ENCODE assay signal across 17 cellular contexts in the genomic region with DNA sequence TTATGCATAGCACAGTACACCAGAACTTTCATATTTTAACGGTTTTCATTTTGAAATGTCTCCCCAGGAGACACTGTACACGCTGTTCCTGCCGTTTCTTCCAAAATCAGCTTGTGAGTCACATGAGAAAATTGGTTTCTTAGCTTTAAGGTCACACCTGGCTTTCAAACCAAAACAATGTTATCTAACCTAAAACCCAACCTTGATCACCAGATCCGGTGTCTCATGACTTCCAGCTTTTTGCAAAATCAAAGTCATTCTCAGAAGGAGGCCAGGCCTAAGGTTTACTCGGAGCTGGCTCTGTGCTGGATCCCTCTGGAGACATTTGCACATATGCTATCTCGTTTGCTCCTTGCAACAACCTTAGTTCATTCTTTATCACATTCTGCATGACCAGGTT.
DNase-seq lines count a peak whose midpoint lies in the region; ATAC-seq and TF ChIP-seq lines count a peak whose summit lies in the region.
"Had no signal": no experiment of that assay in that cellular context is flagged by ENCODE, and none has a peak within 500 bp of the region (broad histone marks: within the 10 kb centered on the region; RNA-seq: fewer than 3 reads in every experiment).

No MANE protein-coding gene starts in this region.

- POLR2A ChIA-PET in activated CD4-positive, alpha-beta memory T cell treated with anti-CD3 and anti-CD28 coated beads, Interleukin-2, amount 10 ng/mL, durations not matched to agents 7 days and 5 days (lab: Charles Lee): no interaction called here

- no peaks in the 10 kb centered on the region for H3K9me3 ChIP-seq in adipocyte (ENCODE audit: control insufficient read depth, low read length)
- H3K9me3 ChIP-seq: ovary, testis had no signal

- no peaks in the 10 kb centered on the region for H3K4me1 Mint-ChIP-seq in stimulated activated effector memory CD8-positive, alpha-beta T cell treated with anti-CD3 and anti-CD28 coated beads, Interleukin-12 subunit alpha, Interleukin-12 subunit beta, amount 100 ng/mL, for 72 hours
- H3K4me1 Mint-ChIP-seq in activated CD4-positive, alpha-beta memory T cell treated with anti-CD3 and anti-CD28 coated beads, Interleukin-2, amount 10 ng/mL, durations not matched to agents 7 days and 5 days: no peaks in the 10 kb centered on the region
- H3K4me1 Mint-ChIP-seq: activated CD4-positive, alpha-beta T cell treated with anti-CD3 and anti-CD28 coated beads, Interleukin-2, amount 10 ng/mL, durations not matched to agents 7 days and 5 days had no signal

- H3K36me3 ChIP-seq in adipocyte (ENCODE audit: control insufficient read depth, insufficient read depth, low read length, severe bottlenecking) (no peaks in the 10 kb centered on the region), brain microvascular endothelial cell (replicated peaks) (no peaks in the 10 kb centered on the region)
- H3K36me3 ChIP-seq: ovary had no signal

- H3K9ac ChIP-seq in adipocyte (ENCODE audit: low read length): no peak overlapping the region

- H3K4me1 ChIP-seq in adipocyte (ENCODE audit: control insufficient read depth, insufficient read depth, low read length): peaks cover 25% of the 10 kb centered on the region

- H3K9me3 Mint-ChIP-seq in stimulated activated effector memory CD8-positive, alpha-beta T cell treated with anti-CD3 and anti-CD28 coated beads, Interleukin-12 subunit alpha, Interleukin-12 subunit beta, amount 100 ng/mL, for 72 hours: no peaks in the 10 kb centered on the region
- no peaks in the 10 kb centered on the region for H3K9me3 Mint-ChIP-seq in activated CD4-positive, alpha-beta memory T cell treated with anti-CD3 and anti-CD28 coated beads, Interleukin-2, amount 10 ng/mL, durations not matched to agents 7 days and 5 days
- H3K9me3 Mint-ChIP-seq: activated CD4-positive, alpha-beta T cell treated with anti-CD3 and anti-CD28 coated beads, Interleukin-2, amount 10 ng/mL, durations not matched to agents 7 days and 5 days; effector memory CD8-positive, alpha-beta T cell had no signal

- TF ChIP-seq CTCF in brain microvascular endothelial cell (IDR thresholded peaks at IDR 0.05; ENCODE audit: low read depth, low read length, missing control alignments): no peak
- no peak for TF ChIP-seq CTCF in GM20000 (IDR thresholded peaks at IDR 0.05; ENCODE audit: extremely low read depth, missing control alignments)

- DNase-seq in adipocyte (ENCODE audit: low read depth) (no peak), brain microvascular endothelial cell (peak; percentile 22), iris pigment epithelial cell (ENCODE audit: low read depth) (peak; percentile 91), NCI-H510A treated with DMSO at 0.1 percent for 48 hours (lab: John Stamatoyannopoulos, UW) (no peak), GM20000 (ENCODE audit: low spot score) (no peak)
- DNase-seq in stimulated activated effector memory CD8-positive, alpha-beta T cell treated with anti-CD3 and anti-CD28 coated beads, Interleukin-12 subunit alpha, Interleukin-12 subunit beta, amount 100 ng/mL, for 72 hours (ENCODE audit: low spot score in 2 of 2): no peak
- DNase-seq in activated CD4-positive, alpha-beta memory T cell treated with anti-CD3 and anti-CD28 coated beads, Interleukin-2, amount 10 ng/mL, durations not matched to agents 7 days and 5 days: no peak
- DNase-seq: activated CD4-positive, alpha-beta T cell treated with anti-CD3 and anti-CD28 coated beads, Interleukin-2, amount 10 ng/mL, durations not matched to agents 7 days and 5 days; effector memory CD8-positive, alpha-beta T cell; GF-D8; KBM-7; NCI-H2081; ovary; stimulated activated CD8-positive, alpha-beta memory T cell treated with anti-CD3 and anti-CD28 coated beads, Interleukin-4, amount 100 ng/mL, for 48 hours; testis had no signal

- H3K27me3 ChIP-seq in adipocyte (replicated peaks; ENCODE audit: control insufficient read depth, insufficient read depth, low read length): no peaks in the 10 kb centered on the region
- H3K27me3 ChIP-seq in brain microvascular endothelial cell (replicated peaks): no peaks in the 10 kb centered on the region
- H3K27me3 ChIP-seq: ovary, testis had no signal

- peaks cover 64% of the 10 kb centered on the region for H3K36me3 Mint-ChIP-seq in stimulated activated effector memory CD8-positive, alpha-beta T cell treated with anti-CD3 and anti-CD28 coated beads, Interleukin-12 subunit alpha, Interleukin-12 subunit beta, amount 100 ng/mL, for 72 hours
- no peaks in the 10 kb centered on the region for H3K36me3 Mint-ChIP-seq in activated CD4-positive, alpha-beta memory T cell treated with anti-CD3 and anti-CD28 coated beads, Interleukin-2, amount 10 ng/mL, durations not matched to agents 7 days and 5 days (ENCODE audit: low read depth)

- H3K4me3 ChIP-seq in adipocyte (ENCODE audit: low read length): peak overlapping the region; percentile 27
- no peak overlapping the region for H3K4me3 ChIP-seq in brain microvascular endothelial cell (ENCODE audit: low read depth, low read length)
- H3K4me3 ChIP-seq: ovary, smooth muscle cell, testis had no signal

- no peak for ATAC-seq in stimulated activated effector memory CD8-positive, alpha-beta T cell treated with anti-CD3 and anti-CD28 coated beads, Interleukin-12 subunit alpha, Interleukin-12 subunit beta, amount 100 ng/mL, for 72 hours
- ATAC-seq: effector memory CD8-positive, alpha-beta T cell; left lobe of liver had no signal

- in situ Hi-C loops in brain microvascular endothelial cell (cut with HindIII; ENCODE audit: low pct_ligation_motif_present, low sequenced_read_pairs): no loop called here

- H3K27me3 Mint-ChIP-seq in activated CD4-positive, alpha-beta memory T cell treated with anti-CD3 and anti-CD28 coated beads, Interleukin-2, amount 10 ng/mL, durations not matched to agents 7 days and 5 days: no peaks in the 10 kb centered on the region
- H3K27me3 Mint-ChIP-seq: activated CD4-positive, alpha-beta T cell treated with anti-CD3 and anti-CD28 coated beads, Interleukin-2, amount 10 ng/mL, durations not matched to agents 7 days and 5 days; effector memory CD8-positive, alpha-beta T cell had no signal

- H3K4me3 Mint-ChIP-seq in stimulated activated effector memory CD8-positive, alpha-beta T cell treated with anti-CD3 and anti-CD28 coated beads, Interleukin-12 subunit alpha, Interleukin-12 subunit beta, amount 100 ng/mL, for 72 hours: no peak overlapping the region
- no peak overlapping the region for H3K4me3 Mint-ChIP-seq in activated CD4-positive, alpha-beta memory T cell treated with anti-CD3 and anti-CD28 coated beads, Interleukin-2, amount 10 ng/mL, durations not matched to agents 7 days and 5 days
- H3K4me3 Mint-ChIP-seq: activated CD4-positive, alpha-beta T cell treated with anti-CD3 and anti-CD28 coated beads, Interleukin-2, amount 10 ng/mL, durations not matched to agents 7 days and 5 days; effector memory CD8-positive, alpha-beta T cell had no signal

- H3K27ac ChIP-seq in brain microvascular endothelial cell: peak overlapping the region; percentile 35

- H3K27ac Mint-ChIP-seq in stimulated activated effector memory CD8-positive, alpha-beta T cell treated with anti-CD3 and anti-CD28 coated beads, Interleukin-12 subunit alpha, Interleukin-12 subunit beta, amount 100 ng/mL, for 72 hours: peak overlapping the region; percentile 56
- no peak overlapping the region for H3K27ac Mint-ChIP-seq in activated CD4-positive, alpha-beta memory T cell treated with anti-CD3 and anti-CD28 coated beads, Interleukin-2, amount 10 ng/mL, durations not matched to agents 7 days and 5 days
- H3K27ac Mint-ChIP-seq: activated CD4-positive, alpha-beta T cell treated with anti-CD3 and anti-CD28 coated beads, Interleukin-2, amount 10 ng/mL, durations not matched to agents 7 days and 5 days had no signal

- CTCF ChIA-PET in activated CD4-positive, alpha-beta memory T cell treated with anti-CD3 and anti-CD28 coated beads, Interleukin-2, amount 10 ng/mL, durations not matched to agents 7 days and 5 days (lab: Charles Lee): interaction anchor here (0.6 to 1.8 kb wide), 5 partner anchors 8 to 126 kb away, joined by 3 to 6 read pairs (median 4); no protein-coding TSS in a partner anchor

Comparison
In these comparisons a context has a peak if more than half of its experiments do, and no peak if none do; other contexts are left out.
1. DNase-seq: peak in brain microvascular endothelial cell (single experiment) and iris pigment epithelial cell (single experiment); none in adipocyte (single experiment), stimulated activated effector memory CD8-positive, alpha-beta T cell treated with anti-CD3 and anti-CD28 coated beads, Interleukin-12 subunit alpha, Interleukin-12 subunit beta, amount 100 ng/mL, for 72 hours (0 of 2), NCI-H510A treated with DMSO at 0.1 percent for 48 hours (single experiment), activated CD4-positive, alpha-beta memory T cell treated with anti-CD3 and anti-CD28 coated beads, Interleukin-2, amount 10 ng/mL, durations not matched to agents 7 days and 5 days (single experiment) and GM20000 (single experiment).